8 cellular contexts compared by ENCODE assay signal in the genomic region with DNA sequence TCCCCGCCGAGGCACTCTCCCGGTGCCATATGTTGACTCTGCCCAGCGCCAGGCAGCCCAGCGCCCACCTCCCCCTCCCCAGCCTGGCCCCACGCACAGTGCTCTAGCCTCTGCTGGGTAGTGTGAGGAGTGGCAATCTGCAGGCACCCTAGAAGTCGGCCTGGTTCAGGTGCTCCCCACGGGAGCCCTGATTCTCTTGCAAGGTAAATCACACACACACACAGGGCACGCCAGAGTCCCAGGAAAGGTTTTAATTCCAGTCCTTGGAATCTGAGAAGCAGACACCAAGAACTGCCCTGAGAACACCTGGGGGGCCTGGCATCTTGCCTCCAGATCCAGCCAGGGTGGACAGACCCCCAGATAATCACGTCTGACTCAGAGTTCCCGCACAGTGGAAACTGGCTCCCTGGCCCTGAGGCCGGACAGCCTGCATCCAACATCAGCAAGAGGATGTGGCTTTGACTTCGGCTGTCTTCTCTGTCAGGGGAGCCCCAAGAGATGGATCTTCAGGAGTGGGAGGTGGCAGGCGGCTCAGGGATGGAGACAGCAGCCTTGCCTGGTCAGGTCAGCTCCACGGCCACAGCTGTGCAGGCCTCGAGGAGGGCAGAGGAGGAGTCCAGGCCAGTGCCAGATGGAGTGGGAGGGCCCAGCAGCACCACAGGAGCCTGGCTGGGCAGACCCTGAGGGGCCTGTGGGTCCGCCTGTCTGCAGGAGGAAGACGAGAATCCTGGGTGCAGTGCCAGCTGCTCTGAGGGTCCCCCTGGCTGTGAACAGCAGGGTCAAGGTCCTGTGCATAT. TPM values are rescaled to one million over a fixed set of nuclear protein-coding genes. Genes with fewer than 3 reads are reported as not detected.
DNase-seq lines count a peak whose midpoint lies in the region; TF ChIP-seq lines count a peak whose summit lies in the region.

No MANE protein-coding gene starts in this region.

- TF ChIP-seq RAD21 in neural cell (conservative IDR thresholded peaks at IDR 0.05) = no peak

- no peaks in the 10 kb centered on the region for H4K20me1 ChIP-seq in neural cell (ENCODE audit: insufficient read depth)

- H3K36me3 Mint-ChIP-seq in Calu3 (ENCODE audit: insufficient read depth, unreplicated experiment) = peaks cover 37% of the 10 kb centered on the region

- no peak overlapping the region for H2AFZ ChIP-seq in neural cell (ENCODE audit: low read depth, low read length)

- H3K4me3 ChIP-seq in dorsolateral prefrontal cortex = peak overlapping the region in 9 of 59 donors; percentile 61 to 72 (median 64)
- peak overlapping the region; percentile 28 for H3K4me3 ChIP-seq in neural cell (ENCODE audit: low read length)

- no peaks in the 10 kb centered on the region for H3K79me2 ChIP-seq in neural cell (replicated peaks; ENCODE audit: insufficient read depth, low read length)

- H3F3A ChIP-seq in neural cell (ENCODE audit: insufficient read depth, low read length, poor library complexity, severe bottlenecking) = no peaks in the 10 kb centered on the region

- CTCF ChIA-PET in Calu3 (lab: Charles Lee) = no interaction called here

- H3K4me1 Mint-ChIP-seq in Calu3 (ENCODE audit: low read depth, unreplicated experiment) = peaks cover 24% of the 10 kb centered on the region

- H3K27me3 ChIP-seq in dorsolateral prefrontal cortex (no peaks in the 10 kb centered on the region), neural cell (ENCODE audit: insufficient read depth, low read depth, low read length) (no peaks in the 10 kb centered on the region)

- H3K9me3 Mint-ChIP-seq in Calu3 (ENCODE audit: low read depth, unreplicated experiment) = no peaks in the 10 kb centered on the region

- no peaks in the 10 kb centered on the region for H3K9me3 ChIP-seq in neural cell (ENCODE audit: low read length)

- no peak for TF ChIP-seq CTCF in Calu3 (IDR thresholded peaks at IDR 0.05; ENCODE audit: unreplicated experiment)
- TF ChIP-seq CTCF in dorsolateral prefrontal cortex (IDR thresholded peaks at IDR 0.05 in 54 of 56, conservative IDR thresholded peaks at IDR 0.05 in 2 of 56; ENCODE audit: low read depth in 1 of 56, partially characterized antibody in 56 of 56) = no peak
- no peak for TF ChIP-seq CTCF in neural cell (IDR thresholded peaks at IDR 0.05; ENCODE audit: poor library complexity, severe bottlenecking)

- H3K4me3 Mint-ChIP-seq in Calu3 (ENCODE audit: low read depth, unreplicated experiment) = peak overlapping the region; percentile 94

- H3K27me3 Mint-ChIP-seq in Calu3 (ENCODE audit: unreplicated experiment) = no peaks in the 10 kb centered on the region

- H3K27ac ChIP-seq in dorsolateral prefrontal cortex (peak overlapping the region in 56 of 59 donors; percentile 5 to 91 (median 75)), neural cell (ENCODE audit: low read length) (no peak overlapping the region)

- H3K36me3 ChIP-seq in neural cell (ENCODE audit: insufficient read depth, low read length) = no peaks in the 10 kb centered on the region

- no peaks in the 10 kb centered on the region for H3K9me2 ChIP-seq in neural cell (ENCODE audit: insufficient read depth, low read length)

- H3K9ac ChIP-seq in neural cell (ENCODE audit: low read length) = peak overlapping the region; percentile 12

- TF ChIP-seq EP300 in neural cell (conservative IDR thresholded peaks at IDR 0.05; ENCODE audit: poor library complexity, severe bottlenecking) = no peak

- H3K4me2 ChIP-seq in neural cell (ENCODE audit: low read length) = no peak overlapping the region

- DNase-seq in Calu3 (no peak), NCI-H69 (lab: John Stamatoyannopoulos, UW) (peak; percentile 88), dorsolateral prefrontal cortex (peak in 2 of 10 donors; percentile 42 to 47), RPMI8226 (no peak), DMS114 treated with DMSO at 0.1 percent for 48 hours (lab: John Stamatoyannopoulos, UW; ENCODE audit: unreplicated experiment) (no peak), CD1c-positive myeloid dendritic cell (ENCODE audit: extremely low spot score) (no peak), GOT3 (lab: John Stamatoyannopoulos, UW) (no peak)

- intact Hi-C loops in Calu3 (cut with micrococcal nuclease; ENCODE audit: unreplicated experiment) = no loop called here
- intact Hi-C loops in dorsolateral prefrontal cortex (cut with DNase I) = loop anchor here in 1 of 2 donors (5.0 kb wide), 1 partner anchor 45 kb away; the partner anchor contains the start of gene TMEM151A

- BruUV-seq in Calu3 (replicated peaks; lab: Mats Ljungman, UMichigan) = no TSS peak

- H3K27ac Mint-ChIP-seq in Calu3 (ENCODE audit: unreplicated experiment) = peak overlapping the region; percentile 86

TF ChIP-seq in neural cell, 6 proteins besides CTCF, POLR2A, EP300 and RAD21:
- TF ChIP-seq TAF1 (IDR thresholded peaks at IDR 0.05; ENCODE audit: low read depth) = no peak
- TF ChIP-seq MXI1 (conservative IDR thresholded peaks at IDR 0.05; ENCODE audit: poor library complexity, severe bottlenecking) = no peak
- TF ChIP-seq EZH2 (IDR thresholded peaks at IDR 0.05; ENCODE audit: borderline replicate concordance, insufficient read depth, low read length, poor library complexity, severe bottlenecking) = no peak
- TF ChIP-seq REST (IDR thresholded peaks at IDR 0.05; ENCODE audit: borderline replicate concordance) = no peak
- TF ChIP-seq SMC3 (conservative IDR thresholded peaks at IDR 0.05; ENCODE audit: poor library complexity) = no peak
- TF ChIP-seq POLR2AphosphoS5 (IDR thresholded peaks at IDR 0.05) = no peak

RNA-seq across cellular contexts. Expression of gene RIN1, which starts 1.1 kb away (rescaled TPM):
- total RNA-seq in Calu3 (2022) = 17.6 and 23.7 TPM in 2 replicates
- 10 to 100 TPM in 107 of 120 experiments, 1 to 10 TPM in 13; 4.0 to 30.0 (median 14.9) TPM for total RNA-seq in dorsolateral prefrontal cortex
- 1.4 and 4.2 TPM in 2 replicates for polyA plus RNA-seq in neural cell
- polyA minus RNA-seq in neural cell = 0.24 and 1.3 TPM in 2 replicates

RNA-seq across cellular contexts. Expression of gene BRMS1, which starts 7.6 kb away (rescaled TPM):
- total RNA-seq in Calu3 (2022) (48.1 and 51.0 TPM in 2 replicates), dorsolateral prefrontal cortex (10 to 100 TPM; 10.3 to 25.1 (median 16.2) TPM)
- 78.3 and 108 TPM in 2 replicates for polyA plus RNA-seq in neural cell
- polyA minus RNA-seq in neural cell = 31.5 and 32.9 TPM in 2 replicates

RNA-seq across cellular contexts. Expression of gene B4GAT1, which starts 10.1 kb away (rescaled TPM):
- total RNA-seq in Calu3 (2022) (11.8 and 12.2 TPM in 2 replicates), dorsolateral prefrontal cortex (100 to 1,000 TPM; 105 to 293 (median 220) TPM)
- polyA plus RNA-seq in neural cell = 162 TPM in 2 replicates
- 81.5 and 92.8 TPM in 2 replicates for polyA minus RNA-seq in neural cell

RNA-seq across cellular contexts. Expression of gene CD248, which starts 20.5 kb away (rescaled TPM):
- total RNA-seq in Calu3 (2022) = not detected in 2 replicates
- total RNA-seq in dorsolateral prefrontal cortex = 1 to 10 TPM in 105 of 120 experiments, under 1 TPM in 15; 0.45 to 6.5 (median 1.9) TPM
- not detected in 2 replicates for polyA plus RNA-seq in neural cell
- polyA minus RNA-seq in neural cell = not detected in 2 replicates

RNA-seq across cellular contexts. Expression of gene SLC29A2, which starts 34.3 kb away (rescaled TPM):
- total RNA-seq in Calu3 (2022) = 37.7 and 40.4 TPM in 2 replicates
- total RNA-seq in dorsolateral prefrontal cortex = 10 to 100 TPM in 35 of 120 experiments, 1 to 10 TPM in 85; 5.3 to 16.6 (median 9.0) TPM
- 1.7 and 2.2 TPM in 2 replicates for polyA plus RNA-seq in neural cell
- polyA minus RNA-seq in neural cell = 1.5 and 2.1 TPM in 2 replicates
